ENCODE assay signal across 1 cellular context in genomic region chr6:53796791-53797190, GRCh38.
TF ChIP-seq lines count a peak whose summit lies in the region.

No MANE protein-coding gene starts in this region.

TF ChIP-seq in GM12878, 131 proteins besides CTCF, POLR2A, EP300 and RAD21:
- no peak for TF ChIP-seq ZBTB11 (CRISPR knock-in tag; IDR thresholded peaks at IDR 0.05)
- no peak for TF ChIP-seq YBX1 (IDR thresholded peaks at IDR 0.05)
- TF ChIP-seq CEBPZ (IDR thresholded peaks at IDR 0.05; ENCODE audit: low read depth, low read length), result no peak
- TF ChIP-seq WRNIP1 (IDR thresholded peaks at IDR 0.05; ENCODE audit: borderline replicate concordance, low read depth, low read length), result no peak
- TF ChIP-seq ZNF24 (IDR thresholded peaks at IDR 0.05), result no peak
- TF ChIP-seq SUPT20H (IDR thresholded peaks at IDR 0.05; ENCODE audit: borderline replicate concordance, control insufficient read depth, low read depth, low read length), result no peak
- no peak for TF ChIP-seq PKNOX1 (IDR thresholded peaks at IDR 0.05)
- no peak for TF ChIP-seq USF1 (IDR thresholded peaks at IDR 0.05; ENCODE audit: borderline replicate concordance, extremely low read length, insufficient read depth, low read depth, low read length)
- no peak for TF ChIP-seq MLLT1 (IDR thresholded peaks at IDR 0.05)
